Comparison of ENCODE assay signal across 15 cellular contexts in the genomic region with DNA sequence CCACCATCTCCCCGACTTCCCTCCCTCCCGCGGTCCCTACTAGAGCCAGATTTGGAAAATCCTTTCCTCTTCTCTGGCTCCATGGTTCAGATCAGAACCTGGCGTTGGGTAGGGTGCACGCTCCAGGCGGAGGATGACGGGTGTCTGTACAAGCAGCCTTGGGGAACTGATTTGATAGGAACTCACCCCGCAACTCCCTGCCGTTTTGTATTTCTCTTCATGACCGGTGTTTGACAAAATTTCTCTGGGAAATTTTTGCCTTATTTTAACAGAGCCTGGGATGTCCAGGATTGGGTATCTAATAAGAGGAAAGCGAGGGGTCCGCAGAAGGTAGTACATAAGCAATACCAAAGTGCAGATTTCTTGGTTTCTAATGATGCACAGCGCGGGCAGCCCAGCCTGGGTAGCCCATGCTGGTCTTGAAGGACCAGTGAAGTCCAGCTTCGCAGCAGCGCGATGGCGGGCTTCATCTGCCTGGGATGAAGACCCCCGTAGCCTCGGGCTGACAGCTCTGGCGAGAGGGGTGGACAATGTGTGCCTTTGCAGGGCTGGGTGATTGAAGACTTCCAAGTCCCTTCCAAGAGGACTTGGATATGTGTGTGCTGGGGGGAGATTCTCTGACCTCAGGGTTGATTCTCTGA. TPM values are rescaled to one million over a fixed set of nuclear protein-coding genes. Genes with fewer than 3 reads are reported as not detected.
DNase-seq lines count a peak whose midpoint lies in the region; ATAC-seq and TF ChIP-seq lines count a peak whose summit lies in the region.
"Had no signal": no experiment of that assay in that cellular context is flagged by ENCODE, and none has a peak within 500 bp of the region (broad histone marks: within the 10 kb centered on the region; RNA-seq: fewer than 3 reads in every experiment).

No MANE protein-coding gene starts in this region.

- no peaks in the 10 kb centered on the region for H3K9me3 ChIP-seq in ES-I3 (ENCODE audit: control insufficient read depth, insufficient read depth, low read length)
- H3K9me3 ChIP-seq in hepatocyte (ENCODE audit: low read depth), result no peaks in the 10 kb centered on the region
- H3K9me3 ChIP-seq in neuronal stem cell (replicated peaks in 1 of 2; ENCODE audit: control insufficient read depth in 2 of 2, insufficient read depth in 1 of 2, low read depth in 1 of 2, low read length in 2 of 2), result no peaks in the 10 kb centered on the region
- H3K9me3 ChIP-seq in aorta (ENCODE audit: control insufficient read depth, low read length), result no peaks in the 10 kb centered on the region
- H3K9me3 ChIP-seq: esophagus squamous epithelium, Peyer's patch had no signal

- H2BK12ac ChIP-seq in neuronal stem cell (ENCODE audit: low read length), result no peak overlapping the region

- no peak overlapping the region for H2AK5ac ChIP-seq in neuronal stem cell (ENCODE audit: low read depth, low read length)

- no peak overlapping the region for H3K4ac ChIP-seq in neuronal stem cell (ENCODE audit: low read length)

- H2AFZ ChIP-seq in hepatocyte, result peak overlapping the region; percentile 6
- H2AFZ ChIP-seq in neuronal stem cell (ENCODE audit: low read length), result peak overlapping the region; percentile 41

- H3K9ac ChIP-seq in ES-I3 (ENCODE audit: low read depth, low read length) (peak overlapping the region; percentile 61; the same call in 1 of the 2 replicates), neuronal stem cell (ENCODE audit: low read depth, low read length, poor library complexity) (no peak overlapping the region)

- H3K79me2 ChIP-seq in hepatocyte, result no peaks in the 10 kb centered on the region

- H3K4me1 ChIP-seq in ES-I3 (ENCODE audit: insufficient read depth, low read length), result no peaks in the 10 kb centered on the region
- H3K4me1 ChIP-seq in hepatocyte (ENCODE audit: insufficient read depth), result peaks cover 17% of the 10 kb centered on the region
- peaks cover 2 to 8% of the 10 kb centered on the region in 2 donors for H3K4me1 ChIP-seq in neuronal stem cell (ENCODE audit: control insufficient read depth in 2 of 2, insufficient read depth in 1 of 2, low read depth in 1 of 2, low read length in 2 of 2)
- H3K4me1 ChIP-seq in aorta (ENCODE audit: control insufficient read depth in 1 of 2, insufficient read depth in 2 of 2, low read length in 2 of 2), result no peaks in the 10 kb centered on the region

- no peak overlapping the region for H3K27ac ChIP-seq in hepatocyte
- H3K27ac ChIP-seq in neuronal stem cell (replicated peaks; ENCODE audit: low read length), result no peak overlapping the region
- H3K27ac ChIP-seq in aorta (ENCODE audit: low read depth in 1 of 2, low read length in 2 of 2), result no peak overlapping the region
- H3K27ac ChIP-seq: esophagus squamous epithelium, Peyer's patch had no signal

- ATAC-seq in GM19035 (IDR thresholded peaks at IDR 0.05; ENCODE audit: unreplicated experiment), result no peak
- no peak for ATAC-seq in aorta (ENCODE audit: low FRiP score)
- ATAC-seq: natural killer cell; stimulated activated memory B cell treated with anti-CD40 and anti-IgM and Interleukin-4, amounts not matched to agents 10 μg/mL and 1 μg/mL and 100 μg/mL, for 72 hours had no signal

- H4K91ac ChIP-seq in neuronal stem cell (ENCODE audit: low read depth, low read length, poor library complexity), result no peak overlapping the region

- intact Hi-C loops in aorta (cut with DNase I), result no loop called here

- no peak overlapping the region for H3K23ac ChIP-seq in neuronal stem cell (ENCODE audit: low read depth, low read length, poor library complexity)

- no peak overlapping the region for H2BK15ac ChIP-seq in neuronal stem cell (ENCODE audit: low read length)

- H3K18ac ChIP-seq in neuronal stem cell (ENCODE audit: low read length), result no peak overlapping the region

- H3K14ac ChIP-seq in neuronal stem cell (ENCODE audit: low read length), result no peak overlapping the region

- H2BK5ac ChIP-seq in neuronal stem cell (ENCODE audit: low read length), result peak overlapping the region; percentile 10

- no peak overlapping the region for H2BK120ac ChIP-seq in neuronal stem cell (ENCODE audit: low read depth, low read length)

- H3K27me3 ChIP-seq in hepatocyte (peaks cover 90% of the 10 kb centered on the region), neuronal stem cell (ENCODE audit: control insufficient read depth in 3 of 3, insufficient read depth in 3 of 3, low read depth in 1 of 3, low read length in 3 of 3) (peaks cover 13 to 78% (median 55%) of the 10 kb centered on the region in 3 experiments), aorta (ENCODE audit: control insufficient read depth in 1 of 2, insufficient read depth in 2 of 2, low read length in 1 of 2) (no peaks in the 10 kb centered on the region)

- no peaks in the 10 kb centered on the region for H3K36me3 ChIP-seq in ES-I3 (ENCODE audit: insufficient read depth, low read length)
- H3K36me3 ChIP-seq in hepatocyte (replicated peaks; ENCODE audit: insufficient read depth, low read depth), result no peaks in the 10 kb centered on the region
- no peaks in the 10 kb centered on the region for H3K36me3 ChIP-seq in neuronal stem cell (replicated peaks in 1 of 2; ENCODE audit: control insufficient read depth in 2 of 2, insufficient read depth in 2 of 2, low read length in 2 of 2)
- no peaks in the 10 kb centered on the region for H3K36me3 ChIP-seq in aorta (ENCODE audit: control insufficient read depth in 1 of 2, insufficient read depth in 2 of 2, low read length in 1 of 2)
- H3K36me3 ChIP-seq: esophagus squamous epithelium, Peyer's patch had no signal

- no peaks in the 10 kb centered on the region for H3K9me2 ChIP-seq in hepatocyte (replicated peaks; ENCODE audit: insufficient read depth)

- H4K20me1 ChIP-seq in hepatocyte (ENCODE audit: insufficient read depth, poor library complexity, severe bottlenecking), result no peaks in the 10 kb centered on the region

- TF ChIP-seq CTCF in LNCAP (IDR thresholded peaks at IDR 0.05) (0 out of 2 replicates have a peak, but pooled peaks have one; percentile 0), hepatocyte (IDR thresholded peaks at IDR 0.05; ENCODE audit: poor library complexity) (no peak)

- DNase-seq in hepatocyte (ENCODE audit: low spot score) (no peak), neuronal stem cell (ENCODE audit: low spot score) (no peak), SK-N-DZ (ENCODE audit: low spot score) (no peak), NCI-H146 treated with DMSO at 0.1 percent for 48 hours (lab: John Stamatoyannopoulos, UW; ENCODE audit: unreplicated experiment) (no peak), aorta (no peak)
- DNase-seq: activated CD4-positive, alpha-beta T cell treated with anti-CD3 and anti-CD28 coated beads for 1 hour; esophagus squamous epithelium; natural killer cell; NCI-H1048; Peyer's patch had no signal

- 64% methylated on average over 20 of the region's 21 CpGs for WGBS in hepatocyte (ENCODE audit: low lambda C conversion rate, missing lambda C conversion rate)
- WGBS in neuronal stem cell (ENCODE audit: extremely low coverage in 2 of 2, insufficient read length in 2 of 2, insufficient replicate concordance in 1 of 2), 2 donors, result no CpG with 5 or more reads among the region's 21 CpGs
- 41 to 52% methylated on average over 21 of the region's 21 CpGs for WGBS in aorta, 2 donors

- H3K79me1 ChIP-seq in neuronal stem cell (ENCODE audit: low read depth, low read length), result no peaks in the 10 kb centered on the region

- H4K8ac ChIP-seq in neuronal stem cell (ENCODE audit: low read depth, low read length), result no peak overlapping the region

- H3K4me3 ChIP-seq in hepatocyte, result no peak overlapping the region
- H3K4me3 ChIP-seq in neuronal stem cell (ENCODE audit: low read length in 2 of 2), result no peak overlapping the region
- H3K4me3 ChIP-seq in aorta (ENCODE audit: low read length in 2 of 2), result no peak overlapping the region

- H3K4me2 ChIP-seq in hepatocyte (peak overlapping the region; percentile 92), neuronal stem cell (ENCODE audit: insufficient read depth, low read length, poor library complexity, severe bottlenecking) (peak overlapping the region; percentile 99)

RNA-seq across cellular contexts. Expression of a gene that starts 2.1 kb away (rescaled TPM):
- 0.80 and 1.2 TPM in 2 replicates for total RNA-seq in hepatocyte
- 0.59 TPM in 1 of 2 replicates, not detected in the other for polyA plus RNA-seq in hepatocyte
- 0.14 TPM for polyA plus RNA-seq in neuronal stem cell (2013, experiment 1 of 2)
- 0.14 TPM for polyA plus RNA-seq in neuronal stem cell (2013, experiment 2 of 2)
- not detected in 2 replicates for polyA plus RNA-seq in SK-N-DZ (2014; cell fraction: cytosol; rRNA removed)
- not detected in 2 replicates for polyA plus RNA-seq in SK-N-DZ (2014; cell fraction: nucleus; rRNA removed)
- total RNA-seq in aorta, result under 1 TPM in 1 of 2 donors, not detected in 1; 0.29 TPM
- not detected for polyA plus RNA-seq in aorta
- total RNA-seq: activated T-helper 1 cell treated with anti-CD3 and anti-CD28 coated beads, Interleukin-12 subunit alpha, Interleukin-12 subunit beta, Interleukin-2, Interleukin-4 antibody, amounts not matched to agents 30 ng/mL and 10 ng/mL and 1 ng/mL, durations not matched to agents 14 hours and 24 hours and 36 hours; esophagus squamous epithelium had no signal
